ENCODE assay signal across 21 cellular contexts in genomic region chr3:187262360-187262759, GRCh38. TPM values are rescaled to one million over a fixed set of nuclear protein-coding genes. Genes with fewer than 3 reads are reported as not detected.
DNase-seq lines count a peak whose midpoint lies in the region; ATAC-seq and TF ChIP-seq lines count a peak whose summit lies in the region.
"Had no signal": no experiment of that assay in that cellular context is flagged by ENCODE, and none has a peak within 500 bp of the region (broad histone marks: within the 10 kb centered on the region; RNA-seq: fewer than 3 reads in every experiment).

No MANE protein-coding gene starts in this region.

- H3K4me1 Mint-ChIP-seq in immature natural killer cell, result no peaks in the 10 kb centered on the region
- H3K4me1 Mint-ChIP-seq: CD4-positive, CD25-positive, alpha-beta regulatory T cell had no signal

- H3K4me1 ChIP-seq in SJSA1 (replicated peaks) (peaks cover 52% of the 10 kb centered on the region), liver (ENCODE audit: control insufficient read depth in 4 of 4, insufficient read depth in 4 of 4, low read length in 3 of 4) (peaks cover 7 to 35% (median 16%) of the 10 kb centered on the region in 4 donors), uterus (no peaks in the 10 kb centered on the region), esophagus muscularis mucosa (peaks cover 21 to 30% (median 29%) of the 10 kb centered on the region in 4 donors)
- H3K4me1 ChIP-seq: BLaER1 had no signal

- H3K27ac ChIP-seq in SJSA1, result peak overlapping the region; percentile 90
- H3K27ac ChIP-seq in liver (ENCODE audit: low read depth in 1 of 2, low read length in 2 of 2), result peak overlapping the region; percentile 21 to 84
- H3K27ac ChIP-seq in uterus, result peak overlapping the region; percentile 69 to 92
- no peak overlapping the region for H3K27ac ChIP-seq in esophagus muscularis mucosa (replicated peaks in 1 of 4)
- H3K27ac ChIP-seq: BLaER1 had no signal

- no peak overlapping the region for H3K4me3 ChIP-seq in SJSA1
- H3K4me3 ChIP-seq in liver (ENCODE audit: low read depth in 1 of 3, low read length in 3 of 3), result no peak overlapping the region
- no peak overlapping the region for H3K4me3 ChIP-seq in uterus
- H3K4me3 ChIP-seq in esophagus muscularis mucosa, result no peak overlapping the region
- H3K4me3 ChIP-seq: BLaER1 had no signal

- H3K27me3 Mint-ChIP-seq in immature natural killer cell (ENCODE audit: low read depth in 3 of 3), result peaks cover 0 to 6% (median under 1%) of the 10 kb centered on the region in 3 donors

- TF ChIP-seq CTCF in liver (IDR thresholded peaks at IDR 0.05; ENCODE audit: low read depth, low read length, missing input control) (no peak), uterus (IDR thresholded peaks at IDR 0.05) (no peak), esophagus muscularis mucosa (IDR thresholded peaks at IDR 0.05) (no peak)

- H3K9me3 ChIP-seq in SJSA1 (replicated peaks) (no peaks in the 10 kb centered on the region), liver (ENCODE audit: control insufficient read depth in 4 of 4, low read length in 3 of 4) (no peaks in the 10 kb centered on the region), uterus (no peaks in the 10 kb centered on the region), esophagus muscularis mucosa (no peaks in the 10 kb centered on the region)
- H3K9me3 ChIP-seq: BLaER1 had no signal

- H3K36me3 ChIP-seq in SJSA1, result no peaks in the 10 kb centered on the region
- H3K36me3 ChIP-seq in liver (ENCODE audit: control insufficient read depth in 4 of 4, insufficient read depth in 3 of 4, low read depth in 1 of 4, low read length in 3 of 4), result peaks cover 8 to 58% (median 42%) of the 10 kb centered on the region in 4 donors
- H3K36me3 ChIP-seq in uterus, result no peaks in the 10 kb centered on the region
- H3K36me3 ChIP-seq in esophagus muscularis mucosa, result peaks cover 0 to 39% (median 0%) of the 10 kb centered on the region in 4 donors
- H3K36me3 ChIP-seq: BLaER1 had no signal

- no peaks in the 10 kb centered on the region for H3K36me3 Mint-ChIP-seq in immature natural killer cell
- H3K36me3 Mint-ChIP-seq: CD4-positive, CD25-positive, alpha-beta regulatory T cell had no signal

- H3K4me3 Mint-ChIP-seq in immature natural killer cell, result no peak overlapping the region
- H3K4me3 Mint-ChIP-seq: CD4-positive, CD25-positive, alpha-beta regulatory T cell had no signal

- H3K9ac ChIP-seq in liver (ENCODE audit: low read depth in 1 of 2, low read length in 2 of 2), result no peak overlapping the region
- H3K9ac ChIP-seq: BLaER1 had no signal

- no peak for TF ChIP-seq EP300 in esophagus muscularis mucosa (IDR thresholded peaks at IDR 0.05)

- H3K27me3 ChIP-seq in SJSA1 (replicated peaks) (no peaks in the 10 kb centered on the region), liver (ENCODE audit: control insufficient read depth in 4 of 4, insufficient read depth in 4 of 4, low read length in 3 of 4) (no peaks in the 10 kb centered on the region), uterus (no peaks in the 10 kb centered on the region), esophagus muscularis mucosa (no peaks in the 10 kb centered on the region)
- H3K27me3 ChIP-seq: BLaER1 had no signal

- intact Hi-C loops in uterus (cut with DNase I; ENCODE audit: low total_unique reads) (no loop called here), esophagus muscularis mucosa (cut with DNase I) (no loop called here)

- WGBS in liver, result 92% methylated on average over 6 of the region's 6 CpGs
- 84% methylated on average over 6 of the region's 6 CpGs for WGBS in esophagus muscularis mucosa

- no peak for ATAC-seq in GM21515 (IDR thresholded peaks at IDR 0.05; ENCODE audit: unreplicated experiment)
- ATAC-seq: SK-N-SH treated with all-trans-retinoic acid at 6 μM for 48 hours had no signal

- no peak for TF ChIP-seq RAD21 in liver (IDR thresholded peaks at IDR 0.05)

- DNase-seq in ELR (ENCODE audit: low read depth) (peak; percentile 23), SJSA1 (ENCODE audit: low read depth in 1 of 2, low spot score in 2 of 2) (peak; percentile 52 to 83), uterus (no peak), esophagus muscularis mucosa (ENCODE audit: extremely low spot score) (no peak), immature natural killer cell (no peak)
- DNase-seq: CD4-positive, CD25-positive, alpha-beta regulatory T cell; DMS153; H7; KBM-7; MM.1S; NCI-H2029; NCI-H446; NCI-H524 treated with DMSO at 0.1 percent for 48 hours; NCI-H774 had no signal

- no peaks in the 10 kb centered on the region for H3K9me3 Mint-ChIP-seq in immature natural killer cell

- TF ChIP-seq POLR2A in uterus (IDR thresholded peaks at IDR 0.05) (no peak), esophagus muscularis mucosa (IDR thresholded peaks at IDR 0.05; ENCODE audit: low read depth) (no peak)

- H3K27ac Mint-ChIP-seq in immature natural killer cell, result no peak overlapping the region
- H3K27ac Mint-ChIP-seq: CD4-positive, CD25-positive, alpha-beta regulatory T cell had no signal

TF ChIP-seq in liver, 16 proteins besides CTCF, POLR2A, EP300 and RAD21:
- TF ChIP-seq ATF3 (IDR thresholded peaks at IDR 0.05), result no peak
- no peak for TF ChIP-seq HNF4A (conservative IDR thresholded peaks at IDR 0.05)
- TF ChIP-seq FOXA1 (IDR thresholded peaks at IDR 0.05), result no peak
- TF ChIP-seq SP1 (IDR thresholded peaks at IDR 0.05), result no peak

RNA-seq across cellular contexts. Expression of gene MASP1, which starts 29.2 kb away (rescaled TPM):
- total RNA-seq in SJSA1 (2014; rRNA removed; shearing (Covaris generic)), result 2.1 and 2.3 TPM in 2 replicates
- 10 to 100 TPM; 83.4 to 83.8 TPM for total RNA-seq in liver
- polyA plus RNA-seq in liver, result 10 to 100 TPM; 53.2 to 64.2 TPM
- 100 to 1,000 TPM in 1 of 4 donors, 10 to 100 TPM in 3; 25.3 to 121 (median 84.4) TPM for total RNA-seq in uterus
- 1 to 10 TPM in 2 of 4 donors, under 1 TPM in 2; 0.66 to 3.5 (median 2.1) TPM for total RNA-seq in esophagus muscularis mucosa
- polyA plus RNA-seq in immature natural killer cell, result not detected
- total RNA-seq: CD4-positive, CD25-positive, alpha-beta regulatory T cell; G401; HT-29; LHCN-M2 had no signal
- polyA plus RNA-seq: CD4-positive, CD25-positive, alpha-beta regulatory T cell had no signal

Comparison
In these comparisons a context has a peak if more than half of its experiments do, and no peak if none do; other contexts are left out.
1. DNase-seq: peak in ELR (single experiment) and SJSA1 (2 of 2); none in uterus (0 of 2), esophagus muscularis mucosa (single experiment) and immature natural killer cell (0 of 3).
2. H3K27ac ChIP-seq: peak in SJSA1 (single experiment), liver (2 of 2) and uterus (2 of 2); none in esophagus muscularis mucosa (0 of 4).